Comparison of ENCODE assay signal across 8 cellular contexts in the genomic region with DNA sequence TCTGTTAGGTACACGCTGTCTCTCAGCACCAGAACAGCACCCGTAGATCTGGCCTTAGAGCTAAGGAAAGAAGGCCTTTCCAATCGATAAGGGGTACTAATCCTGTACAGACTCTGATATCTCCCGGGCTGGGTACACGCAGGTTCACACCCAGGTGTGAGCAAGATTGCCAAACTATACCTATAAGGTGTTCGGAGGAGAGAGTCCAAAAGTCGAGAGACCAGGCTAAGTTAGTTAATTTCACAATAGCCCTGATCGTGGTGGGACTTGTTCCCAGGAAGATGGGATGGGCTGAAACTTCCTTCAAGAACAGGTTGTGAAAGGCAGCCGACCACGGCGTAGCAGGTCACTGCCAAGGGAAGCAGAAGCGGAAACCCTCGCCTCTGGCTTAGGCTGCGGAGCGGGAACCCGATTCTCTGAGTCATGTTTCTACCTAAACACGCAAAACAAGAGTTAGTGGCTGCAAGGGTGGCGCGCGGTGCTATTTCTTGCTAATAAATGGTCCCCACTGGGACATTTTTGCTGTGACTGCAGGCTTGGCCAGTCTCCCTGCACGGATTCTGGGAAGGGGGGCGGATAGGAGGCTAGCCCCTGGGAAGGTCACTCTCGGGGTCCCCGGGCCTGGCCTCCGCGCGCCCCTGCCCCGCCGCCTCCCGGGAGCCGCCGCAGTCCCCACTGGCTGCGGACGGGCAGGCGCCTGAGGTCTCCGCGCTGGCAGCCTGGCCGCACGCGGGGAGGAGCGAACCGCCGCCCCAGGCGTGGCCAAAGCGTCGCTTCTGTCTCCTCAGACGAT.
A peak's percentile ranks its signal among the peaks of the same experiment; 100 is the strongest.
DNase-seq lines count a peak whose midpoint lies in the region; ATAC-seq and TF ChIP-seq lines count a peak whose summit lies in the region.

No MANE protein-coding gene starts in this region.

- in situ Hi-C loops in HAP-1 (cut with MboI; ENCODE audit: low sequenced_read_pairs), result no loop called here

- no peak overlapping the region for H3K27ac Mint-ChIP-seq in central memory CD8-positive, alpha-beta T cell (ENCODE audit: low read depth)

- peaks cover 3% of the 10 kb centered on the region for H3K36me3 Mint-ChIP-seq in central memory CD8-positive, alpha-beta T cell (ENCODE audit: insufficient read depth)

- peak overlapping the region; percentile 93 for H3K27ac ChIP-seq in RWPE1

- H3K4me1 ChIP-seq in HAP-1, result no peaks in the 10 kb centered on the region

- H3K4me3 ChIP-seq in HAP-1, result peak overlapping the region; percentile 20
- no peak overlapping the region for H3K4me3 ChIP-seq in lower leg skin (ENCODE audit: low read depth, poor library complexity, severe bottlenecking)

- no peaks in the 10 kb centered on the region for H3K27me3 ChIP-seq in HAP-1 (ENCODE audit: low read depth)

- H3K4me1 Mint-ChIP-seq in central memory CD8-positive, alpha-beta T cell, result no peaks in the 10 kb centered on the region

- CTCF ChIA-PET in RWPE1 (lab: Yijun Ruan, JAX), result interaction anchor here (0.6 kb wide), 1 partner anchor 418 kb away, joined by 5 read pairs; no protein-coding TSS in a partner anchor

- no peak for ATAC-seq in central memory CD8-positive, alpha-beta T cell (replicated peaks; ENCODE audit: extremely low read depth, poor library complexity, severe bottlenecking)
- peak; percentile 55 for ATAC-seq in stimulated activated naive CD8-positive, alpha-beta T cell treated with anti-CD3 and anti-CD28 coated beads, Interleukin-15, Interleukin-2, amounts not matched to agents 100 U/mL and 50 U/mL, for 24 hours
- ATAC-seq in HG02678 (IDR thresholded peaks at IDR 0.05; ENCODE audit: unreplicated experiment), result no peak

- TF ChIP-seq CTCF in RWPE1 (conservative IDR thresholded peaks at IDR 0.05; ENCODE audit: low read depth) (no peak), lower leg skin (IDR thresholded peaks at IDR 0.05) (no peak)

- peaks cover 60% of the 10 kb centered on the region for H3K27me3 Mint-ChIP-seq in central memory CD8-positive, alpha-beta T cell

- WGBS in lower leg skin, 2 donors, result 11 to 13% methylated on average over 34 to 35 of the region's 47 CpGs

- TF ChIP-seq POLR2A in lower leg skin (IDR thresholded peaks at IDR 0.05), result no peak

- DNase-seq in CD1c-positive myeloid dendritic cell (ENCODE audit: extremely low spot score) (peak; percentile 90), HAP-1 (ENCODE audit: low spot score in 2 of 2) (peak; percentile 12 to 46), RWPE1 (ENCODE audit: low spot score) (peak; percentile 53), lower leg skin (ENCODE audit: low spot score in 2 of 2) (peak; percentile 65 to 91), NCI-H1436 treated with DMSO at 0.1 percent for 48 hours (lab: John Stamatoyannopoulos, UW) (no peak)
- no peak for DNase-seq in central memory CD8-positive, alpha-beta T cell (ENCODE audit: low spot score in 2 of 2)
- DNase-seq in stimulated activated naive CD8-positive, alpha-beta T cell treated with anti-CD3 and anti-CD28 coated beads, Interleukin-15, Interleukin-2, amounts not matched to agents 100 U/mL and 50 U/mL, for 24 hours, result peak; percentile 36

- peak overlapping the region; percentile 49 for H3K4me3 Mint-ChIP-seq in central memory CD8-positive, alpha-beta T cell

- intact Hi-C loops in lower leg skin (cut with DNase I; ENCODE audit: low total_unique reads), result no loop called here

- H3K36me3 ChIP-seq in HAP-1 (replicated peaks), result no peaks in the 10 kb centered on the region

- H3K9me3 Mint-ChIP-seq in central memory CD8-positive, alpha-beta T cell, result no peaks in the 10 kb centered on the region

- no peaks in the 10 kb centered on the region for H3K9me3 ChIP-seq in HAP-1

- POLR2A ChIA-PET in RWPE1 (lab: Yijun Ruan, JAX; ENCODE audit: low non-redundant PET), result no interaction called here

Comparison
In these comparisons a context has a peak if more than half of its experiments do, and no peak if none do; other contexts are left out.
1. DNase-seq: peak in CD1c-positive myeloid dendritic cell (single experiment), HAP-1 (2 of 2), RWPE1 (single experiment), lower leg skin (2 of 2) and stimulated activated naive CD8-positive, alpha-beta T cell treated with anti-CD3 and anti-CD28 coated beads, Interleukin-15, Interleukin-2, amounts not matched to agents 100 U/mL and 50 U/mL, for 24 hours (single experiment); none in central memory CD8-positive, alpha-beta T cell (0 of 2) and NCI-H1436 treated with DMSO at 0.1 percent for 48 hours (single experiment).